ENCODE assay signal across 8 cellular contexts in genomic region chr2:215811409-215812355, GRCh38.
DNase-seq lines count a peak whose midpoint lies in the region; ATAC-seq and TF ChIP-seq lines count a peak whose summit lies in the region.
"Had no signal": no experiment of that assay in that cellular context is flagged by ENCODE, and none has a peak within 500 bp of the region (broad histone marks: within the 10 kb centered on the region; RNA-seq: fewer than 3 reads in every experiment).

No MANE protein-coding gene starts in this region.

- DNase-seq in NCI-H82 (lab: John Stamatoyannopoulos, UW): peak; percentile 40
- no peak for DNase-seq in nephron progenitor cell
- no peak for DNase-seq in activated T-cell treated with anti-CD3 and anti-CD28 coated beads, Interleukin-2, amount 50 U/mL, for 1 hour
- DNase-seq in NCI-H1694 treated with DMSO at 0.1 percent for 48 hours (lab: John Stamatoyannopoulos, UW): no peak
- no peak for DNase-seq in left cardiac atrium
- DNase-seq: pancreas had no signal

- no peak overlapping the region for H3K4me3 Mint-ChIP-seq in nephron progenitor cell

- intact Hi-C loops in left cardiac atrium (cut with DNase I): no loop called here

- H3K4me1 Mint-ChIP-seq in nephron progenitor cell: peaks cover 18% of the 10 kb centered on the region

- no peaks in the 10 kb centered on the region for H3K9me3 Mint-ChIP-seq in nephron progenitor cell

- no peaks in the 10 kb centered on the region for H3K36me3 Mint-ChIP-seq in nephron progenitor cell (ENCODE audit: low read depth)

- H3K27me3 Mint-ChIP-seq in nephron progenitor cell (ENCODE audit: low read depth, poor library complexity): no peaks in the 10 kb centered on the region

- ATAC-seq in GM19043 (IDR thresholded peaks at IDR 0.05; ENCODE audit: low read depth, unreplicated experiment) (peak; percentile 91), HG02884 (IDR thresholded peaks at IDR 0.05; ENCODE audit: unreplicated experiment) (peak; percentile 95), left cardiac atrium (no peak)

- H3K27ac Mint-ChIP-seq in nephron progenitor cell: peak overlapping the region; percentile 32

- no peak for TF ChIP-seq CTCF in nephron progenitor cell (IDR thresholded peaks at IDR 0.05)

Comparison
In these comparisons a context has a peak if more than half of its experiments do, and no peak if none do; other contexts are left out.
1. ATAC-seq: peak in GM19043 (single experiment) and HG02884 (single experiment); none in left cardiac atrium (0 of 2).